ENCODE assay signal across 1 cellular context in the genomic region with DNA sequence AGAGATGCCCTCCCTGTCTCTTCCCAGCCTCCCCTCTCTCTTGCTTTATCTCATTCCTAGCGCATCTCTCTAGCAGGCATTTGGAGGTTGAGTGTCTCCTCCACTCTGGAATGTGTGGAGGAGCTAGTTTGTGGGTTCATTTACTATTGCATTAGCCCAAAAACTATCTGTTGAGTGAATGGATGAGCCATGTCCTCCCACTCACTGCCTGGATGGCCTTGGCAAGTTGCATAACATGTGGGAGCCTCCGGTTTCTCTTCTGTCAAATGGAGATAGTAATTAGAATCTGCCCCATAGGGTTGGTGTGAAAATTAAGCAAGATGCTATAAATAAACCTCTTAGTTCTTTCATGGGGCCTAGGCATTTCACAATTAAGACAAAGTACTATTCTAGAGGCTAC.
TF ChIP-seq lines count a peak whose summit lies in the region.

No MANE protein-coding gene starts in this region.

TF ChIP-seq in K562, 482 proteins besides CTCF, POLR2A, EP300 and RAD21 (continued from another document and continues in another):
- TF ChIP-seq, protein P1, sequence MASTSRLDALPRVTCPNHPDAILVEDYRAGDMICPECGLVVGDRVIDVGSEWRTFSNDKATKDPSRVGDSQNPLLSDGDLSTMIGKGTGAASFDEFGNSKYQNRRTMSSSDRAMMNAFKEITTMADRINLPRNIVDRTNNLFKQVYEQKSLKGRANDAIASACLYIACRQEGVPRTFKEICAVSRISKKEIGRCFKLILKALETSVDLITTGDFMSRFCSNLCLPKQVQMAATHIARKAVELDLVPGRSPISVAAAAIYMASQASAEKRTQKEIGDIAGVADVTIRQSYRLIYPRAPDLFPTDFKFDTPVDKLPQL (IDR thresholded peaks at IDR 0.05; ENCODE audit: extremely low read depth, insufficient read length): no peak
- no peak for TF ChIP-seq NONO (IDR thresholded peaks at IDR 0.05; ENCODE audit: low read depth in 2 of 2, low read length in 1 of 2)
- TF ChIP-seq NFRKB (IDR thresholded peaks at IDR 0.05; ENCODE audit: low read depth): peak; percentile 31; the same call in 1 of the 2 replicates
- TF ChIP-seq ZNF121 (CRISPR knock-in tag; conservative IDR thresholded peaks at IDR 0.05): no peak
- TF ChIP-seq ZNF431 (CRISPR knock-in tag; IDR thresholded peaks at IDR 0.05): no peak
- 0 out of 2 replicates have a peak, but pooled peaks have one; percentile 27 for TF ChIP-seq MBD2 (IDR thresholded peaks at IDR 0.05; ENCODE audit: borderline replicate concordance, low read depth)
- TF ChIP-seq CBX1 (IDR thresholded peaks at IDR 0.05; ENCODE audit: low read depth): no peak
- TF ChIP-seq, protein P2, sequence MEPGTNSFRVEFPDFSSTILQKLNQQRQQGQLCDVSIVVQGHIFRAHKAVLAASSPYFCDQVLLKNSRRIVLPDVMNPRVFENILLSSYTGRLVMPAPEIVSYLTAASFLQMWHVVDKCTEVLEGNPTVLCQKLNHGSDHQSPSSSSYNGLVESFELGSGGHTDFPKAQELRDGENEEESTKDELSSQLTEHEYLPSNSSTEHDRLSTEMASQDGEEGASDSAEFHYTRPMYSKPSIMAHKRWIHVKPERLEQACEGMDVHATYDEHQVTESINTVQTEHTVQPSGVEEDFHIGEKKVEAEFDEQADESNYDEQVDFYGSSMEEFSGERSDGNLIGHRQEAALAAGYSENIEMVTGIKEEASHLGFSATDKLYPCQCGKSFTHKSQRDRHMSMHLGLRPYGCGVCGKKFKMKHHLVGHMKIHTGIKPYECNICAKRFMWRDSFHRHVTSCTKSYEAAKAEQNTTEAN (CRISPR knock-in tag; IDR thresholded peaks at IDR 0.05): no peak
- no peak for TF ChIP-seq HNRNPL (IDR thresholded peaks at IDR 0.05; ENCODE audit: low read depth, low read length)
- TF ChIP-seq DACH1 (IDR thresholded peaks at IDR 0.05; ENCODE audit: partially characterized antibody): peak; percentile 70
- peak; percentile 81 for TF ChIP-seq CEBPG (CRISPR knock-in tag; IDR thresholded peaks at IDR 0.05)
- TF ChIP-seq CEBPG (tag; conservative IDR thresholded peaks at IDR 0.05 in 1 of 2, IDR thresholded peaks at IDR 0.05 in 1 of 2): peak; percentile 86 to 97
- TF ChIP-seq, protein P3, sequence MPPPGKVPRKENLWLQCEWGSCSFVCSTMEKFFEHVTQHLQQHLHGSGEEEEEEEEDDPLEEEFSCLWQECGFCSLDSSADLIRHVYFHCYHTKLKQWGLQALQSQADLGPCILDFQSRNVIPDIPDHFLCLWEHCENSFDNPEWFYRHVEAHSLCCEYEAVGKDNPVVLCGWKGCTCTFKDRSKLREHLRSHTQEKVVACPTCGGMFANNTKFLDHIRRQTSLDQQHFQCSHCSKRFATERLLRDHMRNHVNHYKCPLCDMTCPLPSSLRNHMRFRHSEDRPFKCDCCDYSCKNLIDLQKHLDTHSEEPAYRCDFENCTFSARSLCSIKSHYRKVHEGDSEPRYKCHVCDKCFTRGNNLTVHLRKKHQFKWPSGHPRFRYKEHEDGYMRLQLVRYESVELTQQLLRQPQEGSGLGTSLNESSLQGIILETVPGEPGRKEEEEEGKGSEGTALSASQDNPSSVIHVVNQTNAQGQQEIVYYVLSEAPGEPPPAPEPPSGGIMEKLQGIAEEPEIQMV (tag; conservative IDR thresholded peaks at IDR 0.05; ENCODE audit: low read depth): no peak
- no peak for TF ChIP-seq KAT8 (IDR thresholded peaks at IDR 0.05; ENCODE audit: low read depth)
- TF ChIP-seq CBX8 (IDR thresholded peaks at IDR 0.05; ENCODE audit: borderline replicate concordance, extremely low read depth, low read depth, low read length, poor library complexity, severe bottlenecking): no peak
- TF ChIP-seq, protein P4, sequence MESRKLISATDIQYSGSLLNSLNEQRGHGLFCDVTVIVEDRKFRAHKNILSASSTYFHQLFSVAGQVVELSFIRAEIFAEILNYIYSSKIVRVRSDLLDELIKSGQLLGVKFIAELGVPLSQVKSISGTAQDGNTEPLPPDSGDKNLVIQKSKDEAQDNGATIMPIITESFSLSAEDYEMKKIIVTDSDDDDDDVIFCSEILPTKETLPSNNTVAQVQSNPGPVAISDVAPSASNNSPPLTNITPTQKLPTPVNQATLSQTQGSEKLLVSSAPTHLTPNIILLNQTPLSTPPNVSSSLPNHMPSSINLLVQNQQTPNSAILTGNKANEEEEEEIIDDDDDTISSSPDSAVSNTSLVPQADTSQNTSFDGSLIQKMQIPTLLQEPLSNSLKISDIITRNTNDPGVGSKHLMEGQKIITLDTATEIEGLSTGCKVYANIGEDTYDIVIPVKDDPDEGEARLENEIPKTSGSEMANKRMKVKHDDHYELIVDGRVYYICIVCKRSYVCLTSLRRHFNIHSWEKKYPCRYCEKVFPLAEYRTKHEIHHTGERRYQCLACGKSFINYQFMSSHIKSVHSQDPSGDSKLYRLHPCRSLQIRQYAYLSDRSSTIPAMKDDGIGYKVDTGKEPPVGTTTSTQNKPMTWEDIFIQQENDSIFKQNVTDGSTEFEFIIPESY (CRISPR knock-in tag; IDR thresholded peaks at IDR 0.05): no peak
- TF ChIP-seq, protein P5, sequence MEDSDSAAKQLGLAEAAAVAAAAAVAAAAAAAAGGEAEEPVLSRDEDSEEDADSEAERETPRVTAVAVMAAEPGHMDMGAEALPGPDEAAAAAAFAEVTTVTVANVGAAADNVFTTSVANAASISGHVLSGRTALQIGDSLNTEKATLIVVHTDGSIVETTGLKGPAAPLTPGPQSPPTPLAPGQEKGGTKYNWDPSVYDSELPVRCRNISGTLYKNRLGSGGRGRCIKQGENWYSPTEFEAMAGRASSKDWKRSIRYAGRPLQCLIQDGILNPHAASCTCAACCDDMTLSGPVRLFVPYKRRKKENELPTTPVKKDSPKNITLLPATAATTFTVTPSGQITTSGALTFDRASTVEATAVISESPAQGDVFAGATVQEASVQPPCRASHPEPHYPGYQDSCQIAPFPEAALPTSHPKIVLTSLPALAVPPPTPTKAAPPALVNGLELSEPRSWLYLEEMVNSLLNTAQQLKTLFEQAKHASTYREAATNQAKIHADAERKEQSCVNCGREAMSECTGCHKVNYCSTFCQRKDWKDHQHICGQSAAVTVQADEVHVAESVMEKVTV (CRISPR knock-in tag; IDR thresholded peaks at IDR 0.05): 0 out of 2 replicates have a peak, but pooled peaks have one; percentile 6
- TF ChIP-seq ZNF766 (CRISPR knock-in tag; conservative IDR thresholded peaks at IDR 0.05): peak; percentile 93
- TF ChIP-seq KLF10 (CRISPR knock-in tag; IDR thresholded peaks at IDR 0.05): no peak
- TF ChIP-seq WHSC1 (IDR thresholded peaks at IDR 0.05; ENCODE audit: low read length): no peak
- TF ChIP-seq TSC22D4 (tag; IDR thresholded peaks at IDR 0.05): no peak
- TF ChIP-seq MEF2A (IDR thresholded peaks at IDR 0.05; ENCODE audit: control insufficient read depth, low read depth, low read length): peak; percentile 88
- TF ChIP-seq ARNT (IDR thresholded peaks at IDR 0.05): peak in 1 of 2 experiments; percentile 50; a peak in 1 of 4 replicates
- peak in 1 of 2 experiments; percentile 91; a peak in 2 of 4 replicates for TF ChIP-seq TBL1XR1 (IDR thresholded peaks at IDR 0.05; ENCODE audit: low read length in 2 of 2)
- no peak for TF ChIP-seq GATAD2B (IDR thresholded peaks at IDR 0.05; ENCODE audit: borderline replicate concordance)
- no peak for TF ChIP-seq SETDB1 (IDR thresholded peaks at IDR 0.05; ENCODE audit: low read length)
- no peak for TF ChIP-seq MTA2 (IDR thresholded peaks at IDR 0.05; ENCODE audit: low read depth)
- TF ChIP-seq, protein P6, sequence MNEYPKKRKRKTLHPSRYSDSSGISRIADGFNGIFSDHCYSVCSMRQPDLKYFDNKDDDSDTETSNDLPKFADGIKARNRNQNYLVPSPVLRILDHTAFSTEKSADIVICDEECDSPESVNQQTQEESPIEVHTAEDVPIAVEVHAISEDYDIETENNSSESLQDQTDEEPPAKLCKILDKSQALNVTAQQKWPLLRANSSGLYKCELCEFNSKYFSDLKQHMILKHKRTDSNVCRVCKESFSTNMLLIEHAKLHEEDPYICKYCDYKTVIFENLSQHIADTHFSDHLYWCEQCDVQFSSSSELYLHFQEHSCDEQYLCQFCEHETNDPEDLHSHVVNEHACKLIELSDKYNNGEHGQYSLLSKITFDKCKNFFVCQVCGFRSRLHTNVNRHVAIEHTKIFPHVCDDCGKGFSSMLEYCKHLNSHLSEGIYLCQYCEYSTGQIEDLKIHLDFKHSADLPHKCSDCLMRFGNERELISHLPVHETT (CRISPR knock-in tag; conservative IDR thresholded peaks at IDR 0.05 in 1 of 2, IDR thresholded peaks at IDR 0.05 in 1 of 2): no peak
- TF ChIP-seq, protein P7, sequence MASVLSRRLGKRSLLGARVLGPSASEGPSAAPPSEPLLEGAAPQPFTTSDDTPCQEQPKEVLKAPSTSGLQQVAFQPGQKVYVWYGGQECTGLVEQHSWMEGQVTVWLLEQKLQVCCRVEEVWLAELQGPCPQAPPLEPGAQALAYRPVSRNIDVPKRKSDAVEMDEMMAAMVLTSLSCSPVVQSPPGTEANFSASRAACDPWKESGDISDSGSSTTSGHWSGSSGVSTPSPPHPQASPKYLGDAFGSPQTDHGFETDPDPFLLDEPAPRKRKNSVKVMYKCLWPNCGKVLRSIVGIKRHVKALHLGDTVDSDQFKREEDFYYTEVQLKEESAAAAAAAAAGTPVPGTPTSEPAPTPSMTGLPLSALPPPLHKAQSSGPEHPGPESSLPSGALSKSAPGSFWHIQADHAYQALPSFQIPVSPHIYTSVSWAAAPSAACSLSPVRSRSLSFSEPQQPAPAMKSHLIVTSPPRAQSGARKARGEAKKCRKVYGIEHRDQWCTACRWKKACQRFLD (CRISPR knock-in tag; IDR thresholded peaks at IDR 0.05): 0 out of 2 replicates have a peak, but pooled peaks have one; percentile 24
- TF ChIP-seq SIN3A (IDR thresholded peaks at IDR 0.05; ENCODE audit: borderline replicate concordance in 2 of 2, control insufficient read depth in 1 of 2, low read depth in 2 of 2, low read length in 2 of 2): no peak
- TF ChIP-seq NFIC (IDR thresholded peaks at IDR 0.05): 0 out of 2 replicates have a peak, but pooled peaks have one; percentile 33
- TF ChIP-seq NELFE (IDR thresholded peaks at IDR 0.05; ENCODE audit: insufficient read depth, insufficient read length): no peak
- TF ChIP-seq, protein P8, sequence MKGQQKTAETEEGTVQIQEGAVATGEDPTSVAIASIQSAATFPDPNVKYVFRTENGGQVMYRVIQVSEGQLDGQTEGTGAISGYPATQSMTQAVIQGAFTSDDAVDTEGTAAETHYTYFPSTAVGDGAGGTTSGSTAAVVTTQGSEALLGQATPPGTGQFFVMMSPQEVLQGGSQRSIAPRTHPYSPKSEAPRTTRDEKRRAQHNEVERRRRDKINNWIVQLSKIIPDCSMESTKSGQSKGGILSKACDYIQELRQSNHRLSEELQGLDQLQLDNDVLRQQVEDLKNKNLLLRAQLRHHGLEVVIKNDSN (CRISPR knock-in tag; IDR thresholded peaks at IDR 0.05): no peak
- TF ChIP-seq HDAC3 (IDR thresholded peaks at IDR 0.05; ENCODE audit: borderline replicate concordance, partially characterized antibody): peak; percentile 71
- TF ChIP-seq, protein P9, sequence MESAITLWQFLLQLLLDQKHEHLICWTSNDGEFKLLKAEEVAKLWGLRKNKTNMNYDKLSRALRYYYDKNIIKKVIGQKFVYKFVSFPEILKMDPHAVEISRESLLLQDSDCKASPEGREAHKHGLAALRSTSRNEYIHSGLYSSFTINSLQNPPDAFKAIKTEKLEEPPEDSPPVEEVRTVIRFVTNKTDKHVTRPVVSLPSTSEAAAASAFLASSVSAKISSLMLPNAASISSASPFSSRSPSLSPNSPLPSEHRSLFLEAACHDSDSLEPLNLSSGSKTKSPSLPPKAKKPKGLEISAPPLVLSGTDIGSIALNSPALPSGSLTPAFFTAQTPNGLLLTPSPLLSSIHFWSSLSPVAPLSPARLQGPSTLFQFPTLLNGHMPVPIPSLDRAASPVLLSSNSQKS (CRISPR knock-in tag; IDR thresholded peaks at IDR 0.05): no peak
- TF ChIP-seq, protein P10, sequence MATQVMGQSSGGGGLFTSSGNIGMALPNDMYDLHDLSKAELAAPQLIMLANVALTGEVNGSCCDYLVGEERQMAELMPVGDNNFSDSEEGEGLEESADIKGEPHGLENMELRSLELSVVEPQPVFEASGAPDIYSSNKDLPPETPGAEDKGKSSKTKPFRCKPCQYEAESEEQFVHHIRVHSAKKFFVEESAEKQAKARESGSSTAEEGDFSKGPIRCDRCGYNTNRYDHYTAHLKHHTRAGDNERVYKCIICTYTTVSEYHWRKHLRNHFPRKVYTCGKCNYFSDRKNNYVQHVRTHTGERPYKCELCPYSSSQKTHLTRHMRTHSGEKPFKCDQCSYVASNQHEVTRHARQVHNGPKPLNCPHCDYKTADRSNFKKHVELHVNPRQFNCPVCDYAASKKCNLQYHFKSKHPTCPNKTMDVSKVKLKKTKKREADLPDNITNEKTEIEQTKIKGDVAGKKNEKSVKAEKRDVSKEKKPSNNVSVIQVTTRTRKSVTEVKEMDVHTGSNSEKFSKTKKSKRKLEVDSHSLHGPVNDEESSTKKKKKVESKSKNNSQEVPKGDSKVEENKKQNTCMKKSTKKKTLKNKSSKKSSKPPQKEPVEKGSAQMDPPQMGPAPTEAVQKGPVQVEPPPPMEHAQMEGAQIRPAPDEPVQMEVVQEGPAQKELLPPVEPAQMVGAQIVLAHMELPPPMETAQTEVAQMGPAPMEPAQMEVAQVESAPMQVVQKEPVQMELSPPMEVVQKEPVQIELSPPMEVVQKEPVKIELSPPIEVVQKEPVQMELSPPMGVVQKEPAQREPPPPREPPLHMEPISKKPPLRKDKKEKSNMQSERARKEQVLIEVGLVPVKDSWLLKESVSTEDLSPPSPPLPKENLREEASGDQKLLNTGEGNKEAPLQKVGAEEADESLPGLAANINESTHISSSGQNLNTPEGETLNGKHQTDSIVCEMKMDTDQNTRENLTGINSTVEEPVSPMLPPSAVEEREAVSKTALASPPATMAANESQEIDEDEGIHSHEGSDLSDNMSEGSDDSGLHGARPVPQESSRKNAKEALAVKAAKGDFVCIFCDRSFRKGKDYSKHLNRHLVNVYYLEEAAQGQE (CRISPR knock-in tag; IDR thresholded peaks at IDR 0.05; ENCODE audit: low read depth): no peak
- TF ChIP-seq ZNF57 (CRISPR knock-in tag; IDR thresholded peaks at IDR 0.05): no peak
- no peak for TF ChIP-seq ZSCAN32 (CRISPR knock-in tag; IDR thresholded peaks at IDR 0.05)
- peak; percentile 58; the same call in 1 of the 2 replicates for TF ChIP-seq SMARCE1 (IDR thresholded peaks at IDR 0.05)
- peak; percentile 42 for TF ChIP-seq CTBP1 (IDR thresholded peaks at IDR 0.05; ENCODE audit: borderline replicate concordance)
- no peak for TF ChIP-seq SPI1 (IDR thresholded peaks at IDR 0.05; ENCODE audit: borderline replicate concordance, low read depth, low read length)
